8 cellular contexts compared by ENCODE assay signal in genomic region chr6:136792066-136792944, GRCh38. TPM values are rescaled to one million over a fixed set of nuclear protein-coding genes. Genes with fewer than 3 reads are reported as not detected.
DNase-seq lines count a peak whose midpoint lies in the region; ATAC-seq and TF ChIP-seq lines count a peak whose summit lies in the region.

TSS of gene MAP3K5 (minus strand) at chr6:136792477. CDS start at chr6:136792157, 320 bp downstream.

- peak within 1 kb of the TSS; percentile 87 for H4K91ac ChIP-seq in IMR-90 (ENCODE audit: insufficient read depth, low read depth, low read length)

- H4K5ac ChIP-seq in IMR-90 (ENCODE audit: low read depth, low read length): peak within 1 kb of the TSS; percentile 82

- peak within 1 kb of the TSS; percentile 85 for H3K56ac ChIP-seq in IMR-90 (ENCODE audit: extremely low read depth, insufficient read depth, low read length)

- peak within 1 kb of the TSS; percentile 80 for H2BK120ac ChIP-seq in IMR-90 (ENCODE audit: low read depth, low read length)

- peaks cover 42% of the 10 kb centered on the region for H3K27me3 Mint-ChIP-seq in nephron (ENCODE audit: low read depth)

- H4K8ac ChIP-seq in IMR-90 (ENCODE audit: low read depth in 2 of 2, low read length in 2 of 2): peak within 1 kb of the TSS; percentile 81 to 89

- peaks cover 17% of the 10 kb centered on the region for H3K4me1 Mint-ChIP-seq in nephron

- TF ChIP-seq RAD21 in IMR-90 (IDR thresholded peaks at IDR 0.05; ENCODE audit: low read length): peak; percentile 51

- H3K27me3 ChIP-seq in IMR-90 (ENCODE audit: control insufficient read depth, insufficient read depth, low read length): no peaks in the 10 kb centered on the region
- H3K27me3 ChIP-seq in Peyer's patch: no peaks in the 10 kb centered on the region
- H3K27me3 ChIP-seq in fibroblast of lung (ENCODE audit: control insufficient read depth, insufficient read depth, low read length): no peaks in the 10 kb centered on the region

- H2AK9ac ChIP-seq in IMR-90 (replicated peaks; ENCODE audit: low read depth, low read length, poor library complexity): peak within 1 kb of the TSS; percentile 74

- H3K36me3 ChIP-seq in IMR-90 (ENCODE audit: control insufficient read depth, insufficient read depth, low read length): no peaks in the 10 kb centered on the region
- no peaks in the 10 kb centered on the region for H3K36me3 ChIP-seq in Peyer's patch
- no peaks in the 10 kb centered on the region for H3K36me3 ChIP-seq in fibroblast of lung (ENCODE audit: control insufficient read depth, insufficient read depth, low read length)

- dilution Hi-C loops in IMR-90 (cut with HindIII; ENCODE audit: low sequenced_read_pairs, unreplicated experiment): no loop called here

- peak within 1 kb of the TSS; percentile 68 for H3K14ac ChIP-seq in IMR-90 (replicated peaks; ENCODE audit: low read depth, low read length)

- peak within 1 kb of the TSS; percentile 87 for H2AK5ac ChIP-seq in IMR-90 (ENCODE audit: low read depth, low read length)

- peaks cover 40% of the 10 kb centered on the region for H3K79me2 ChIP-seq in fibroblast of lung (ENCODE audit: control insufficient read depth, insufficient read depth, low read length)

- H2AFZ ChIP-seq in IMR-90 (replicated peaks; ENCODE audit: low read length, poor library complexity) (peak within 1 kb of the TSS; percentile 96), fibroblast of lung (ENCODE audit: low read length) (peak within 1 kb of the TSS; percentile 90)

- H3K4me3 ChIP-seq in IMR-90 (ENCODE audit: insufficient read depth, low read depth, low read length) (peak within 1 kb of the TSS; percentile 95), Peyer's patch (peak within 1 kb of the TSS; percentile 69 to 87 (median 77)), fibroblast of lung (replicated peaks in 1 of 4; ENCODE audit: control extremely low read depth in 1 of 4, insufficient read depth in 1 of 4, low read depth in 3 of 4, low read length in 4 of 4) (peak within 1 kb of the TSS; percentile 51 to 93 (median 87))

- no peaks in the 10 kb centered on the region for H3K36me3 Mint-ChIP-seq in nephron (ENCODE audit: low read depth)

- peak within 1 kb of the TSS; percentile 98 for H2BK15ac ChIP-seq in IMR-90 (ENCODE audit: low read depth, low read length)

- H3K23ac ChIP-seq in IMR-90 (ENCODE audit: low read depth, low read length): peak within 1 kb of the TSS; percentile 90

- H3K9me3 ChIP-seq in IMR-90 (ENCODE audit: control insufficient read depth, insufficient read depth, low read length) (no peaks in the 10 kb centered on the region), Peyer's patch (no peaks in the 10 kb centered on the region), fibroblast of lung (ENCODE audit: control insufficient read depth, insufficient read depth, low read depth, low read length) (no peaks in the 10 kb centered on the region)

- H3K4me1 ChIP-seq in IMR-90 (ENCODE audit: control insufficient read depth, insufficient read depth, low read length) (peaks cover 9% of the 10 kb centered on the region), Peyer's patch (peaks cover 0 to 33% (median 2%) of the 10 kb centered on the region in 4 donors), fibroblast of lung (ENCODE audit: control insufficient read depth, extremely low read depth, insufficient read depth, low read length) (peaks cover 10% of the 10 kb centered on the region)

- H3K4me2 ChIP-seq in IMR-90 (ENCODE audit: low read depth, low read length): peak within 1 kb of the TSS; percentile 93
- peak within 1 kb of the TSS; percentile 89 for H3K4me2 ChIP-seq in fibroblast of lung (ENCODE audit: extremely low read depth, insufficient read depth, low read length)

- H3K27ac Mint-ChIP-seq in nephron: peak within 1 kb of the TSS; percentile 51 to 81 (median 56)

- H3K9ac ChIP-seq in IMR-90 (ENCODE audit: low read depth, low read length) (peak within 1 kb of the TSS; percentile 92), fibroblast of lung (ENCODE audit: insufficient read depth, low read length) (peak within 1 kb of the TSS; percentile 91)

- CTCF ChIA-PET in IMR-90 (lab: Yijun Ruan, JAX): interaction anchor here (0.5 to 1.8 kb wide), 25 partner anchors 9 to 267 kb away, joined by 3 to 41 read pairs (median 5); partner anchors contain the start of gene PEX7

- peak within 1 kb of the TSS; percentile 90 for H3K18ac ChIP-seq in IMR-90 (ENCODE audit: low read depth, low read length)

- peak within 1 kb of the TSS; percentile 64; the same call in 1 of the 2 replicates for H2BK20ac ChIP-seq in IMR-90 (ENCODE audit: low read depth, low read length)

- BruUV-seq in IMR-90 (replicated peaks; lab: Mats Ljungman, UMichigan): no TSS peak

- ATAC-seq in GM21529 (IDR thresholded peaks at IDR 0.05; ENCODE audit: unreplicated experiment) (peak; percentile 57), IMR-90 (ENCODE audit: low read depth) (peak; percentile 74)
- ATAC-seq in stimulated activated naive CD8-positive, alpha-beta T cell treated with anti-CD3 and anti-CD28 coated beads, Interleukin-15, Interleukin-2, amounts not matched to agents 100 U/mL and 50 U/mL, for 24 hours: peak; percentile 81

- H4K20me1 ChIP-seq in IMR-90 (ENCODE audit: insufficient read depth, low read length) (no peaks in the 10 kb centered on the region), fibroblast of lung (ENCODE audit: control insufficient read depth, extremely low read depth, insufficient read depth, low read length) (no peaks in the 10 kb centered on the region)

- no peak for TF ChIP-seq POLR2A in IMR-90 (IDR thresholded peaks at IDR 0.05; ENCODE audit: low read depth, low read length)
- TF ChIP-seq POLR2A in Peyer's patch (IDR thresholded peaks at IDR 0.05): peak; percentile 23 to 79

- in situ Hi-C loops in IMR-90 (cut with MboI; ENCODE audit: low sequenced_read_pairs): loop anchor here (5.0 to 25.0 kb wide), 3 partner anchors 145 to 505 kb away; partner anchors contain the start of gene BCLAF1

- intact Hi-C loops in IMR-90 (cut with micrococcal nuclease): loop anchor here (1.0 to 10.0 kb wide), 5 partner anchors 75 to 505 kb away; partner anchors contain the start of gene BCLAF1

- H3K27ac ChIP-seq in IMR-90 (ENCODE audit: insufficient read depth, low read length) (peak within 1 kb of the TSS; percentile 92), Peyer's patch (peak within 1 kb of the TSS; percentile 92 to 98 (median 94)), fibroblast of lung (ENCODE audit: insufficient read depth, low read length) (peak within 1 kb of the TSS; percentile 88)

- POLR2A ChIA-PET in IMR-90 (lab: Charles Lee; ENCODE audit: unreplicated experiment): interaction anchor here (0.6 to 1.5 kb wide), 5 partner anchors 145 to 229 kb away, joined by 3 to 6 read pairs (median 4); no protein-coding TSS in a partner anchor

- H3K9me1 ChIP-seq in IMR-90 (ENCODE audit: insufficient read depth, low read length): peaks cover 4% of the 10 kb centered on the region; the same call in 1 of the 2 replicates

- H3K9me3 Mint-ChIP-seq in nephron: no peaks in the 10 kb centered on the region

- TF ChIP-seq CTCF in IMR-90 (conservative IDR thresholded peaks at IDR 0.05; ENCODE audit: low read depth, low read length): peak; percentile 59
- peak; percentile 47 to 98 (median 80) for TF ChIP-seq CTCF in Peyer's patch (IDR thresholded peaks at IDR 0.05)
- peak; percentile 26 to 36 for TF ChIP-seq CTCF in fibroblast of lung (conservative IDR thresholded peaks at IDR 0.05 in 1 of 2, IDR thresholded peaks at IDR 0.05 in 1 of 2; ENCODE audit: low read depth in 1 of 2, low read length in 2 of 2)
- no peak for TF ChIP-seq CTCF in nephron (IDR thresholded peaks at IDR 0.05; ENCODE audit: unreplicated experiment in 3 of 3)

- peak within 1 kb of the TSS; percentile 94 to 96 (median 94) for H3K4me3 Mint-ChIP-seq in nephron

- H3K79me1 ChIP-seq in IMR-90 (ENCODE audit: low read depth in 1 of 2, low read length in 2 of 2): peaks cover 3 to 29% of the 10 kb centered on the region in 2 experiments; a peak in 3 of 4 replicates

- H2BK5ac ChIP-seq in IMR-90 (ENCODE audit: low read depth, low read length, poor library complexity, severe bottlenecking): peak within 1 kb of the TSS; percentile 91

- H3K4ac ChIP-seq in IMR-90 (ENCODE audit: low read depth, low read length): peak within 1 kb of the TSS; percentile 74

- DNase-seq in DMS79 (lab: John Stamatoyannopoulos, UW) (peak; percentile 73), IMR-90 (peak; percentile 72), Peyer's patch (peak; percentile 87 to 96 (median 96)), activated T-helper 1 cell treated with Interleukin-2 at 50 U/mL for 16 hours (ENCODE audit: low read depth) (peak; percentile 91), fibroblast of lung (ENCODE audit: low read depth in 2 of 2) (peak; percentile 74 to 88)
- peak; percentile 88 for DNase-seq in stimulated activated naive CD8-positive, alpha-beta T cell treated with anti-CD3 and anti-CD28 coated beads, Interleukin-15, Interleukin-2, amounts not matched to agents 100 U/mL and 50 U/mL, for 24 hours

- 0% methylated on average over 18 of the region's 108 CpGs; no CpG with 5 or more reads in 1 of the 2 experiments for WGBS in IMR-90 (ENCODE audit: extremely low coverage in 2 of 2, insufficient read length in 1 of 2), 2 experiments

TF ChIP-seq in IMR-90, 13 proteins besides CTCF, POLR2A, EP300 and RAD21 (continues in another document):
- no peak for TF ChIP-seq NFE2L2 (IDR thresholded peaks at IDR 0.05; ENCODE audit: low read depth, low read length)
- TF ChIP-seq USF2 (IDR thresholded peaks at IDR 0.05; ENCODE audit: low read depth, low read length): no peak
- TF ChIP-seq BHLHE40 (IDR thresholded peaks at IDR 0.05; ENCODE audit: low read depth, low read length): no peak
- peak; percentile 16; the same call in 1 of the 2 replicates for TF ChIP-seq SMC3 (IDR thresholded peaks at IDR 0.05; ENCODE audit: low read depth, low read length)
- TF ChIP-seq CEBPB (IDR thresholded peaks at IDR 0.05; ENCODE audit: low read depth, low read length): no peak
- no peak for TF ChIP-seq MAFK (IDR thresholded peaks at IDR 0.05; ENCODE audit: low read depth, low read length)
- TF ChIP-seq FOS (IDR thresholded peaks at IDR 0.05; ENCODE audit: low read depth, low read length): no peak

RNA-seq across cellular contexts. Expression of gene MAP3K5, which starts in this region (rescaled TPM):
- 17.2 and 17.6 TPM in 2 replicates for total RNA-seq in IMR-90 (2012; rRNA removed)
- polyA plus RNA-seq in IMR-90 (2012; rRNA removed): 4.9 and 5.4 TPM in 2 replicates
- 2.0 and 2.1 TPM in 2 replicates for polyA plus RNA-seq in IMR-90 (2012; cell fraction: cytosol; rRNA removed)
- 1.4 and 6.3 TPM in 2 replicates for polyA plus RNA-seq in IMR-90 (2012; cell fraction: nucleus; rRNA removed; ENCODE audit: low replicate concordance)
- total RNA-seq in Peyer's patch: 10 to 100 TPM; 14.2 to 46.2 (median 23.2) TPM
- total RNA-seq in fibroblast of lung: 45.2 and 62.6 TPM in 2 replicates
- 10.9 and 20.4 TPM in 2 replicates for polyA plus RNA-seq in fibroblast of lung
- 9.7 and 20.1 TPM in 2 replicates for polyA plus RNA-seq in fibroblast of lung (2012)
- polyA minus RNA-seq in fibroblast of lung (ENCODE audit: low replicate concordance): 3.1 and 7.1 TPM in 2 replicates

Comparison
In these comparisons a context has a peak if more than half of its experiments do, and no peak if none do; other contexts are left out.
1. Peak in every context shown above with its lines: DNase-seq, ATAC-seq, H3K4me3 ChIP-seq and H3K27ac ChIP-seq.
2. CTCF ChIP-seq: peak in IMR-90 (single experiment), Peyer's patch (6 of 6) and fibroblast of lung (2 of 2); none in nephron (0 of 3).